ENCODE assay signal across 1 cellular context in genomic region chr6:41027799-41028617, GRCh38.
TF ChIP-seq lines count a peak whose summit lies in the region.

No MANE protein-coding gene starts in this region.

TF ChIP-seq in K562, 482 proteins besides CTCF, POLR2A, EP300 and RAD21 (continued from another document and continues in another):
- TF ChIP-seq ZNF280A (IDR thresholded peaks at IDR 0.05; ENCODE audit: low read depth, partially characterized antibody) (no peak), ZNF766 (CRISPR knock-in tag; conservative IDR thresholded peaks at IDR 0.05) (0 out of 2 replicates have a peak, but pooled peaks have one; percentile 32), ZNF24 (IDR thresholded peaks at IDR 0.05) (peak; percentile 68), E2F5 (CRISPR knock-in tag; IDR thresholded peaks at IDR 0.05) (no peak), GTF2B (IDR thresholded peaks at IDR 0.05; ENCODE audit: extremely low read depth, insufficient read length) (no peak), ID3 (CRISPR knock-in tag; IDR thresholded peaks at IDR 0.05) (no peak), ID3 (tag; IDR thresholded peaks at IDR 0.05) (peak; percentile 41; the same call in 1 of the 2 replicates), MEF2A (IDR thresholded peaks at IDR 0.05; ENCODE audit: control insufficient read depth, low read depth, low read length) (no peak), ZNF75A (CRISPR knock-in tag; IDR thresholded peaks at IDR 0.05) (no peak), CC2D1A (IDR thresholded peaks at IDR 0.05) (0 out of 2 replicates have a peak, but pooled peaks have one; percentile 29), MLLT1 (IDR thresholded peaks at IDR 0.05) (peak in 1 of 2 experiments; percentile 68; a peak in 1 of 4 replicates), CREB1 (IDR thresholded peaks at IDR 0.05) (no peak), CREB1 (CRISPR knock-in tag; IDR thresholded peaks at IDR 0.05) (peak; percentile 57; the same call in 1 of the 2 replicates), NFIC (IDR thresholded peaks at IDR 0.05) (no peak; the same call in 1 of the 2 replicates), CXXC5 (CRISPR knock-in tag; IDR thresholded peaks at IDR 0.05) (peak; percentile 54), UBTF (IDR thresholded peaks at IDR 0.05; ENCODE audit: borderline replicate concordance in 1 of 2, low read depth in 2 of 2, low read length in 2 of 2) (peak in 1 of 2 experiments; percentile 30; a peak in 1 of 4 replicates), ZNF280B (CRISPR knock-in tag; IDR thresholded peaks at IDR 0.05) (no peak), NR1H2 (CRISPR knock-in tag; IDR thresholded peaks at IDR 0.05) (peak; percentile 70; the same call in 1 of the 2 replicates), SLC30A9 (CRISPR knock-in tag; IDR thresholded peaks at IDR 0.05) (no peak), ZNF253 (CRISPR knock-in tag; conservative IDR thresholded peaks at IDR 0.05) (no peak), THRB (CRISPR knock-in tag; conservative IDR thresholded peaks at IDR 0.05) (no peak), SOX6 (IDR thresholded peaks at IDR 0.05) (peak; percentile 34; the same call in 1 of the 2 replicates), ZNF398 (CRISPR knock-in tag; IDR thresholded peaks at IDR 0.05) (no peak), ZEB2 (IDR thresholded peaks at IDR 0.05) (0 out of 2 replicates have a peak, but pooled peaks have one; percentile 22), GATA2 (CRISPR knock-in tag; IDR thresholded peaks at IDR 0.05) (no peak), JUND (IDR thresholded peaks at IDR 0.05; ENCODE audit: borderline replicate concordance, low read depth, low read length) (no peak), JUND (tag; IDR thresholded peaks at IDR 0.05; ENCODE audit: borderline replicate concordance, low read depth, low read length) (no peak), MXD1 (CRISPR knock-in tag; IDR thresholded peaks at IDR 0.05; ENCODE audit: borderline replicate concordance, poor library complexity, severe bottlenecking) (no peak), KLF16 (IDR thresholded peaks at IDR 0.05) (peak; percentile 27; the same call in 1 of the 2 replicates), NR3C1 (CRISPR knock-in tag; IDR thresholded peaks at IDR 0.05) (0 out of 2 replicates have a peak, but pooled peaks have one; percentile 31), MYC (IDR thresholded peaks at IDR 0.05; ENCODE audit: low read depth, low read length) (peak; percentile 76), MYC (CRISPR knock-in tag; IDR thresholded peaks at IDR 0.05; ENCODE audit: borderline replicate concordance, low read depth) (no peak), L3MBTL2 (IDR thresholded peaks at IDR 0.05) (peak; percentile 86), ZNF407 (IDR thresholded peaks at IDR 0.05; ENCODE audit: low read depth) (0 out of 2 replicates have a peak, but pooled peaks have one; percentile 24)
